Comparison of ENCODE assay signal across 9 cellular contexts in the genomic region with DNA sequence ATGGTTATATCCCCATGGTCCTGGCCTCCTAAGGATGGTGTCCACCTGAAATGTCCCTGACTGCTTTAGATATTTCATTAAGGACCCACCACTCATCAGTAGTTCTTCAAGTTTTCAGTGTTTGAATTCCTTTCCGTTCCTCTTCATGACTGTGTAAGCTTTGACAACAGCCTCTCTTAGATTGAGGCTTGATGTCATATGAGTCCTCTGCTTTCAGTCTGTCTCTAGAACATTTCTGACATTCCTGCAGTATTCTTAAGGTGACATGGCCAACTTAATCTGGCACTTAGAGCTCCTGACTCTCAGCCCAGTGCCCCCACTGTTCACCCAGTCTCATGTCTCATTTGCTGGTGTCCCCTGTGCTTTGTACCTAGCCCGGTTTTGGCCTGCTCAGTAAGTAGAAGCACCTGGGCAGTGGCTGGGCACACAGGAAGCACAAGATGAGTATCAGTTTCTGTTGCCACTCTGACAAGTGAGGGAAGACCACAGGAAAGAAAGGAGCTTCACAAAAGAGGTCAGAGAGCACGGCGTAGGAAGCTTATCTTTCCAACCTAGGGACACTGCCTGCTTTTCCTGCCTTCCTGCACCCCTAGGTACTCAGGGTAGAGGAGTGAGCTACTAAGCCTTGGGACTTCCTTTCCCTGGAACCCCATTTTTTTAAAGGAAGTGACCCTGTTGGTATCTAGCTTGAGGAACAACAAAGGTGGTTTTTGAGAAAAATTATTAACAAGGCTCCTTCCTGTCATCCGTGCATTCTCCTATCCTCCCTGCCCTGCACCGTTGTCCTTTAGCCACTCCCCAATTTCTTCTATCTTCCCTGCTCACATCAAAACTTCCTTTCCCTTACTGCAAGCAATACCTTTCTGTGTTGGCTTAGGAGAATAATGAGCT.
DNase-seq lines count a peak whose midpoint lies in the region; ATAC-seq, FAIRE-seq and TF ChIP-seq lines count a peak whose summit lies in the region.
"Had no signal": no experiment of that assay in that cellular context is flagged by ENCODE, and none has a peak within 500 bp of the region (broad histone marks: within the 10 kb centered on the region; RNA-seq: fewer than 3 reads in every experiment).

No MANE protein-coding gene starts in this region.

- H3K4me3 Mint-ChIP-seq in astrocyte (ENCODE audit: unreplicated experiment): no peak overlapping the region
- H3K4me3 Mint-ChIP-seq in stimulated activated naive CD8-positive, alpha-beta T cell treated with anti-CD3 and anti-CD28 coated beads, Interleukin-15, amount 100 ng/mL, for 72 hours: peak overlapping the region; percentile 89 to 97

- no peak overlapping the region for H3K4me2 ChIP-seq in astrocyte (ENCODE audit: low read length)

- peaks cover 31% of the 10 kb centered on the region for H3K4me1 Mint-ChIP-seq in astrocyte (ENCODE audit: low read depth, unreplicated experiment)
- H3K4me1 Mint-ChIP-seq in stimulated activated naive CD8-positive, alpha-beta T cell treated with anti-CD3 and anti-CD28 coated beads, Interleukin-15, amount 100 ng/mL, for 72 hours: peaks cover 67% of the 10 kb centered on the region

- H3K27ac ChIP-seq in astrocyte (ENCODE audit: low read depth, low read length): no peak overlapping the region

- peak; percentile 26 to 35 for DNase-seq in stimulated activated CD4-positive, alpha-beta T cell treated with anti-CD3 and anti-CD28 coated beads, Interleukin-2, amount 100 ng/mL, for 24 hours
- DNase-seq in stimulated activated CD4-positive, alpha-beta T cell treated with anti-CD3 and anti-CD28 coated beads, Interleukin-4, amount 100 ng/mL, for 1 hour: no peak
- DNase-seq in astrocyte (ENCODE audit: low read depth): no peak
- DNase-seq in stimulated activated naive CD8-positive, alpha-beta T cell treated with anti-CD3 and anti-CD28 coated beads, Interleukin-15, amount 100 ng/mL, for 72 hours: peak in 1 of 2 donors; percentile 62
- DNase-seq in HTR-8/SVneo (ENCODE audit: insufficient read length, low spot score): no peak
- DNase-seq: pancreas had no signal

- TF ChIP-seq CTCF in astrocyte (IDR thresholded peaks at IDR 0.05; ENCODE audit: insufficient read depth, low read depth, low read length): no peak

- peaks cover 37% of the 10 kb centered on the region for H3K36me3 ChIP-seq in astrocyte (ENCODE audit: insufficient read depth, low read length)

- no peaks in the 10 kb centered on the region for H3K27me3 Mint-ChIP-seq in astrocyte (ENCODE audit: low read depth, unreplicated experiment)
- no peaks in the 10 kb centered on the region for H3K27me3 Mint-ChIP-seq in stimulated activated naive CD8-positive, alpha-beta T cell treated with anti-CD3 and anti-CD28 coated beads, Interleukin-15, amount 100 ng/mL, for 72 hours

- no peaks in the 10 kb centered on the region for H3K27me3 ChIP-seq in astrocyte (ENCODE audit: insufficient read depth, low read length)
- H3K27me3 ChIP-seq: pancreas had no signal

- H4K20me1 ChIP-seq in astrocyte (ENCODE audit: insufficient read depth, low read length): no peaks in the 10 kb centered on the region

- H3K79me2 ChIP-seq in astrocyte (ENCODE audit: insufficient read depth, low read length): no peaks in the 10 kb centered on the region

- H3K4me3 ChIP-seq in astrocyte (ENCODE audit: insufficient read depth, low read depth, low read length): no peak overlapping the region

- no peak for FAIRE-seq in astrocyte (lab: Jason Lieb, UNC)
- no peak for FAIRE-seq in HTR-8/SVneo (lab: Jason Lieb, UNC)
- FAIRE-seq: pancreas had no signal

- H3K4me1 ChIP-seq in astrocyte (ENCODE audit: insufficient read depth, low read length): peaks cover 8% of the 10 kb centered on the region

- H3K9ac ChIP-seq in astrocyte (ENCODE audit: low read length): no peak overlapping the region

- no peaks in the 10 kb centered on the region for H3K9me3 Mint-ChIP-seq in astrocyte (ENCODE audit: unreplicated experiment)
- H3K9me3 Mint-ChIP-seq in stimulated activated naive CD8-positive, alpha-beta T cell treated with anti-CD3 and anti-CD28 coated beads, Interleukin-15, amount 100 ng/mL, for 72 hours: no peaks in the 10 kb centered on the region

- no peaks in the 10 kb centered on the region for H3K9me3 ChIP-seq in astrocyte (ENCODE audit: insufficient read depth, low read depth, low read length)
- H3K9me3 ChIP-seq: pancreas had no signal

- peaks cover 18% of the 10 kb centered on the region for H3K36me3 Mint-ChIP-seq in astrocyte (ENCODE audit: low read depth, unreplicated experiment)

- ATAC-seq in HG03175 (IDR thresholded peaks at IDR 0.05; ENCODE audit: unreplicated experiment) (peak; percentile 56), HG03439 (IDR thresholded peaks at IDR 0.05; ENCODE audit: unreplicated experiment) (no peak), GM19351 (IDR thresholded peaks at IDR 0.05; ENCODE audit: unreplicated experiment) (no peak)
- peak; percentile 69 for ATAC-seq in stimulated activated naive CD8-positive, alpha-beta T cell treated with anti-CD3 and anti-CD28 coated beads, Interleukin-15, amount 100 ng/mL, for 72 hours

- H2AFZ ChIP-seq in astrocyte (ENCODE audit: low read depth, low read length): no peak overlapping the region

- peak overlapping the region; percentile 75 for H3K27ac Mint-ChIP-seq in astrocyte (ENCODE audit: unreplicated experiment)
- peak overlapping the region; percentile 94 to 99 for H3K27ac Mint-ChIP-seq in stimulated activated naive CD8-positive, alpha-beta T cell treated with anti-CD3 and anti-CD28 coated beads, Interleukin-15, amount 100 ng/mL, for 72 hours

Comparison
In these comparisons a context has a peak if more than half of its experiments do, and no peak if none do; other contexts are left out.
1. DNase-seq: peak in stimulated activated CD4-positive, alpha-beta T cell treated with anti-CD3 and anti-CD28 coated beads, Interleukin-2, amount 100 ng/mL, for 24 hours (2 of 2); none in stimulated activated CD4-positive, alpha-beta T cell treated with anti-CD3 and anti-CD28 coated beads, Interleukin-4, amount 100 ng/mL, for 1 hour (single experiment), astrocyte (single experiment) and HTR-8/SVneo (single experiment).
2. ATAC-seq: peak in HG03175 (single experiment) and stimulated activated naive CD8-positive, alpha-beta T cell treated with anti-CD3 and anti-CD28 coated beads, Interleukin-15, amount 100 ng/mL, for 72 hours (single experiment); none in HG03439 (single experiment) and GM19351 (single experiment).